In genomic region chr5:141923443-141924313, GRCh38 we compare ENCODE assay signal across 8 cellular contexts. TPM values are rescaled to one million over a fixed set of nuclear protein-coding genes. Genes with fewer than 3 reads are reported as not detected.
DNase-seq lines count a peak whose midpoint lies in the region; ATAC-seq and TF ChIP-seq lines count a peak whose summit lies in the region.

Gene DELE1, plus strand, starts transcription at chr5:141923871. Its CDS starts 71 bp downstream, at chr5:141923942.

- H3K9me3 ChIP-seq in spleen, result no peaks in the 10 kb centered on the region

- POLR2A ChIA-PET in AG04449 (lab: Yijun Ruan, JAX) (interaction anchor here (0.7 to 1.7 kb wide), 6 partner anchors 10 to 1276 kb away, joined by 3 to 6 read pairs (median 4); partner anchors contain the start of genes IK and RNF14), activated B cell treated with CpG ODN at 0.5 μM for 24 hours (lab: Charles Lee) (interaction anchor here (0.5 to 3.4 kb wide), 21 partner anchors 9 to 603 kb away, joined by 3 to 47 read pairs (median 5); partner anchors contain the start of genes FCHSD1, GNPDA1, HDAC3 and PCDH1)

- H3K27me3 Mint-ChIP-seq in activated B cell treated with CpG ODN at 0.5 μM for 24 hours (no peaks in the 10 kb centered on the region), immature natural killer cell (ENCODE audit: low read depth in 3 of 3) (peaks cover 0 to 8% (median 7%) of the 10 kb centered on the region in 3 donors)

- H3K4me1 Mint-ChIP-seq in activated B cell treated with CpG ODN at 0.5 μM for 24 hours (peaks cover 23% of the 10 kb centered on the region), immature natural killer cell (peaks cover 27 to 45% of the 10 kb centered on the region in 2 donors)

- peak; percentile 35 to 68 (median 59) for TF ChIP-seq POLR2A in spleen (IDR thresholded peaks at IDR 0.05)

- H3K27me3 ChIP-seq in spleen (replicated peaks in 1 of 7), result no peaks in the 10 kb centered on the region

- peak; percentile 70 for DNase-seq in AG04449 (ENCODE audit: low read depth, low spot score)
- DNase-seq in NCI-H2227 treated with DMSO at 0.1 percent for 48 hours (lab: John Stamatoyannopoulos, UW), result peak; percentile 95
- peak; percentile 84 for DNase-seq in activated B cell treated with CpG ODN at 0.5 μM for 24 hours
- peak; percentile 39 to 97 (median 91) for DNase-seq in caudate nucleus (lab: John Stamatoyannopoulos, UW)
- DNase-seq in immature natural killer cell, result peak; percentile 89 to 90 (median 90)
- DNase-seq in spleen, result peak; percentile 99

- peak; percentile 92 for ATAC-seq in GM18870 (IDR thresholded peaks at IDR 0.05; ENCODE audit: unreplicated experiment)
- peak; percentile 99 for ATAC-seq in HG03135 (IDR thresholded peaks at IDR 0.05; ENCODE audit: unreplicated experiment)
- peak; percentile 96 for ATAC-seq in activated B cell treated with CpG ODN at 0.5 μM for 24 hours (ENCODE audit: low read depth)

- H3K27ac ChIP-seq in caudate nucleus (ENCODE audit: low read depth, low read length), result peak within 1 kb of the TSS; percentile 99
- peak within 1 kb of the TSS; percentile 95 to 98 (median 97) for H3K27ac ChIP-seq in spleen

- H3K36me3 Mint-ChIP-seq in activated B cell treated with CpG ODN at 0.5 μM for 24 hours (ENCODE audit: low read depth) (peaks cover 44% of the 10 kb centered on the region), immature natural killer cell (peaks cover 5 to 31% (median 26%) of the 10 kb centered on the region in 3 donors)

- intact Hi-C loops in activated B cell treated with CpG ODN at 0.5 μM for 24 hours (cut with micrococcal nuclease), result loop anchor here (1.0 to 2.0 kb wide), 7 partner anchors 9 to 258 kb away; partner anchors contain the start of genes NDFIP1 and RNF14
- intact Hi-C loops in spleen (cut with DNase I; ENCODE audit: low total_unique reads), result no loop called here

- no peak for TF ChIP-seq CTCF in AG04449 (IDR thresholded peaks at IDR 0.05; ENCODE audit: insufficient read depth, low read length, missing control alignments)
- no peak for TF ChIP-seq CTCF in activated B cell treated with CpG ODN at 0.5 μM for 24 hours (IDR thresholded peaks at IDR 0.05)
- TF ChIP-seq CTCF in spleen (IDR thresholded peaks at IDR 0.05 in 8 of 11, conservative IDR thresholded peaks at IDR 0.05 in 3 of 11), result peak in 6 of 11 experiments; percentile 14 to 54 (median 28)

- CTCF ChIA-PET in AG04449 (lab: Yijun Ruan, JAX) (interaction anchor here (0.8 to 4.4 kb wide), 10 partner anchors 17 to 242 kb away, joined by 3 to 20 read pairs (median 4); partner anchors contain the start of genes ARAP3, PCDH1 and RNF14), activated B cell treated with CpG ODN at 0.5 μM for 24 hours (lab: Charles Lee) (interaction anchor here (0.9 to 2.9 kb wide), 5 partner anchors 9 to 232 kb away, joined by 3 to 17 read pairs (median 4); partner anchors contain the start of gene RNF14)

- 0 to 1% (median 0%) methylated on average over 41 to 54 of the region's 54 CpGs for WGBS in spleen, 5 donors

- peak within 1 kb of the TSS; percentile 95 for H3K27ac Mint-ChIP-seq in activated B cell treated with CpG ODN at 0.5 μM for 24 hours
- peak within 1 kb of the TSS; percentile 90 to 98 (median 96) for H3K27ac Mint-ChIP-seq in immature natural killer cell

- peaks cover 8 to 42% (median 37%) of the 10 kb centered on the region in 6 donors for H3K36me3 ChIP-seq in spleen

- no peaks in the 10 kb centered on the region for H3K9me3 Mint-ChIP-seq in activated B cell treated with CpG ODN at 0.5 μM for 24 hours
- H3K9me3 Mint-ChIP-seq in immature natural killer cell, result no peaks in the 10 kb centered on the region

- peak within 1 kb of the TSS; percentile 91 for H3K4me3 Mint-ChIP-seq in activated B cell treated with CpG ODN at 0.5 μM for 24 hours
- peak within 1 kb of the TSS; percentile 89 to 97 (median 92) for H3K4me3 Mint-ChIP-seq in immature natural killer cell

- peak within 1 kb of the TSS; percentile 85 for H3K4me3 ChIP-seq in AG04449 (ENCODE audit: low read depth, low read length)
- H3K4me3 ChIP-seq in spleen, result peak within 1 kb of the TSS; percentile 47 to 79 (median 54)

- H3K4me1 ChIP-seq in spleen, result peaks cover 22 to 60% (median 57%) of the 10 kb centered on the region in 6 donors

RNA-seq across cellular contexts. Expression of gene DELE1, which starts in this region (rescaled TPM):
- total RNA-seq in activated B cell treated with CpG ODN at 0.5 μM for 24 hours (95.0 and 114 TPM in 2 replicates), spleen (100 to 1,000 TPM; 101 to 194 (median 149) TPM)
- polyA plus RNA-seq in immature natural killer cell (10 to 100 TPM; 38.2 to 47.1 (median 44.7) TPM), spleen (10 to 100 TPM; 36.1 to 83.3 (median 69.7) TPM)

Comparison
In these comparisons a context has a peak if more than half of its experiments do, and no peak if none do; other contexts are left out.
1. Peak in every context shown above with its lines: DNase-seq, ATAC-seq, H3K4me3 ChIP-seq and H3K27ac ChIP-seq.
2. CTCF ChIP-seq: peak in spleen (6 of 11); none in AG04449 (single experiment) and activated B cell treated with CpG ODN at 0.5 μM for 24 hours (single experiment).